7 cellular contexts compared by ENCODE assay signal in the genomic region with DNA sequence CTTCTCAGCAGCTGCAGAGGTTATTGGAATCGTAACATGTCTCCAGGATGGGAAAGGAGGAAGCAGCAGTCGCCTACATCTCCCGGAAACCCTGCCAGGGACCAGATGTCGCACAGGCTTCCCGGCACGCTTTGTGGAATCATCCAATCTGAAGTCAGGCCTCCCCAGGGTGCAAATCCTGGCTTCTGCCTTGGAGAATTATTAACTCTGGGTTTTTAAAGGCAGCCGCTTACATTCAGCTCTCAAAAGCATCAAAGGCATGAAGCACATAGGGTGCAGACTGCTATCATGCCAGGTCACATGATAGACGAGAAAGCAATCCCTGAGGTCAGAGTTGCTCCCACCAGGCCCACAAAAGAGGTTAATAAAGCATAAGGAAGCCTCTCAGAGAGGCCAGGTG. TPM values are rescaled to one million over a fixed set of nuclear protein-coding genes. Genes with fewer than 3 reads are reported as not detected.
"Had no signal": no experiment of that assay in that cellular context is flagged by ENCODE, and none has a peak within 500 bp of the region (broad histone marks: within the 10 kb centered on the region; RNA-seq: fewer than 3 reads in every experiment).

No MANE protein-coding gene starts in this region.

RNA-seq across cellular contexts. Expression of gene LCN2, which starts 17.1 kb away (rescaled TPM):
- total RNA-seq: activated CD4-positive, alpha-beta T cell treated with anti-CD3 and anti-CD28 coated beads, Interleukin-2, amount 10 ng/mL, durations not matched to agents 7 days and 5 days; activated naive CD4-positive, alpha-beta T cell treated with anti-CD3 and anti-CD28 coated beads, Interleukin-2, amount 50 U/mL, for 72 hours; activated T-cell treated with anti-CD3 and anti-CD28 coated beads, Interleukin-2, amount 50 U/mL, for 72 hours; natural killer cell treated with Interleukin-12 subunit alpha and Interleukin-12 subunit beta and Interleukin-15 and Interleukin-18, amount 100 ng/mL, for 72 hours; osteocyte; smooth muscle cell; tibial nerve had no signal
- polyA plus RNA-seq: smooth muscle cell had no signal
